In the genomic region with DNA sequence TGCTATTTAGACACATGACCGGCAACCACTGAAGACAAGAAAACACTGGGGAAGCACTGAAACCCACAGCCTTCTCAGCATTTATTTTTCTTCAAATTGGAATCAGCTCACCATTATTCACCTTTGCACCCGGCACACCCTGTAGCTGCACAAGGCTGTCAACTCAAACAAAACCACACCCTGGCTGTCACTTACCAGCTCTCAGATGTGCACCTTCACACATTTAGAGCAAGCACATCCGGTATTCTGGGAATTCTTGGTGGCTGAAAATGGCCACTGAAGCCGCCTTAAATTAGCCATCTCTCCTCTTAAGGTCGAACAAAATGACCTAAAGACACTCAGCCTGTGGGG, we compare ENCODE assay signal across 8 cellular contexts. TPM values are rescaled to one million over a fixed set of nuclear protein-coding genes. Genes with fewer than 3 reads are reported as not detected.
A peak's percentile ranks its signal among the peaks of the same experiment; 100 is the strongest.
DNase-seq lines count a peak whose midpoint lies in the region; ATAC-seq and TF ChIP-seq lines count a peak whose summit lies in the region.

No MANE protein-coding gene starts in this region.

- H3K14ac ChIP-seq in neuronal stem cell (ENCODE audit: low read length) (no peak overlapping the region), trophoblast cell (ENCODE audit: low read length) (no peak overlapping the region)

- H3K27ac ChIP-seq in SK-N-MC (peak overlapping the region; percentile 88; the same call in 1 of the 2 replicates), neuronal stem cell (replicated peaks; ENCODE audit: low read length) (no peak overlapping the region), trophoblast cell (ENCODE audit: low read depth, low read length) (no peak overlapping the region)

- H3K9me3 ChIP-seq in SK-N-MC (ENCODE audit: low read depth, low read length) (no peaks in the 10 kb centered on the region), neuronal stem cell (replicated peaks in 1 of 2; ENCODE audit: control insufficient read depth in 2 of 2, insufficient read depth in 1 of 2, low read depth in 1 of 2, low read length in 2 of 2) (no peaks in the 10 kb centered on the region), trophoblast cell (ENCODE audit: insufficient read depth, low read depth, low read length) (peaks cover 5% of the 10 kb centered on the region)

- H2AK5ac ChIP-seq in neuronal stem cell (ENCODE audit: low read depth, low read length), result no peak overlapping the region
- H2AK5ac ChIP-seq in trophoblast cell (ENCODE audit: low read length), result no peak overlapping the region

- no peak overlapping the region for H3K23ac ChIP-seq in neuronal stem cell (ENCODE audit: low read depth, low read length, poor library complexity)
- no peak overlapping the region for H3K23ac ChIP-seq in trophoblast cell (ENCODE audit: low read length)

- H3K9ac ChIP-seq in SK-N-MC (ENCODE audit: insufficient read length), result no peak overlapping the region
- peak overlapping the region; percentile 47 for H3K9ac ChIP-seq in neuronal stem cell (ENCODE audit: low read depth, low read length, poor library complexity)
- H3K9ac ChIP-seq in trophoblast cell (ENCODE audit: low read length), result no peak overlapping the region

- H3K36me3 Mint-ChIP-seq in HFFc6 (ENCODE audit: low read depth) (no peaks in the 10 kb centered on the region), chondrocyte (ENCODE audit: low read depth) (no peaks in the 10 kb centered on the region)

- peak overlapping the region; percentile 77 for H2AFZ ChIP-seq in neuronal stem cell (ENCODE audit: low read length)
- no peak overlapping the region for H2AFZ ChIP-seq in trophoblast cell (ENCODE audit: insufficient read depth, low read length, poor library complexity)

- H3K4me3 ChIP-seq in SK-N-MC (peak overlapping the region; percentile 76), neuronal stem cell (ENCODE audit: low read length in 2 of 2) (no peak overlapping the region), trophoblast cell (ENCODE audit: low read depth, low read length) (no peak overlapping the region)

- H3K79me2 ChIP-seq in trophoblast cell (ENCODE audit: control insufficient read depth, insufficient read depth, low read length, poor library complexity), result no peaks in the 10 kb centered on the region

- ATAC-seq in GM18502 (IDR thresholded peaks at IDR 0.05; ENCODE audit: poor library complexity, unreplicated experiment), result peak; percentile 27

- H3K4me1 ChIP-seq in neuronal stem cell (ENCODE audit: control insufficient read depth in 2 of 2, insufficient read depth in 1 of 2, low read depth in 1 of 2, low read length in 2 of 2) (peaks cover 12 to 13% of the 10 kb centered on the region in 2 donors), trophoblast cell (ENCODE audit: control insufficient read depth in 1 of 2, insufficient read depth in 2 of 2, low read length in 2 of 2) (peaks cover 7 to 11% of the 10 kb centered on the region in 2 experiments)

- no peak overlapping the region for H4K12ac ChIP-seq in trophoblast cell (ENCODE audit: low read depth, low read length)

- peak overlapping the region; percentile 52 for H2BK15ac ChIP-seq in neuronal stem cell (ENCODE audit: low read length)

- no peaks in the 10 kb centered on the region for H3K36me3 ChIP-seq in SK-N-MC (ENCODE audit: insufficient read depth, low read length)
- H3K36me3 ChIP-seq in neuronal stem cell (replicated peaks in 1 of 2; ENCODE audit: control insufficient read depth in 2 of 2, insufficient read depth in 2 of 2, low read length in 2 of 2), result no peaks in the 10 kb centered on the region
- no peaks in the 10 kb centered on the region for H3K36me3 ChIP-seq in trophoblast cell (ENCODE audit: control insufficient read depth in 1 of 2, insufficient read depth in 2 of 2, low read length in 2 of 2)

- H3K27ac Mint-ChIP-seq in HFFc6, result peak overlapping the region; percentile 97
- H3K27ac Mint-ChIP-seq in chondrocyte (ENCODE audit: unreplicated experiment), result peak overlapping the region; percentile 93

- H3K9me3 Mint-ChIP-seq in HFFc6 (no peaks in the 10 kb centered on the region), chondrocyte (ENCODE audit: low read depth) (no peaks in the 10 kb centered on the region)

- H3K4me1 Mint-ChIP-seq in HFFc6 (ENCODE audit: low read depth) (peaks cover 27% of the 10 kb centered on the region), chondrocyte (ENCODE audit: low read depth) (peaks cover 30% of the 10 kb centered on the region)

- peaks cover 17% of the 10 kb centered on the region for H3K27me3 Mint-ChIP-seq in HFFc6 (ENCODE audit: insufficient read depth)
- peaks cover 19% of the 10 kb centered on the region for H3K27me3 Mint-ChIP-seq in chondrocyte (ENCODE audit: low read depth)

- no peak overlapping the region for H2BK120ac ChIP-seq in neuronal stem cell (ENCODE audit: low read depth, low read length)
- no peak overlapping the region for H2BK120ac ChIP-seq in trophoblast cell (ENCODE audit: insufficient read depth, low read length, poor library complexity)

- H3K4me3 Mint-ChIP-seq in HFFc6, result peak overlapping the region; percentile 86
- H3K4me3 Mint-ChIP-seq in chondrocyte (ENCODE audit: unreplicated experiment), result peak overlapping the region; percentile 63

- H3K18ac ChIP-seq in neuronal stem cell (ENCODE audit: low read length) (no peak overlapping the region), trophoblast cell (ENCODE audit: low read length) (no peak overlapping the region)

- H3K4ac ChIP-seq in neuronal stem cell (ENCODE audit: low read length) (no peak overlapping the region), trophoblast cell (ENCODE audit: low read depth, low read length) (no peak overlapping the region)

- H3K79me1 ChIP-seq in neuronal stem cell (ENCODE audit: low read depth, low read length) (peaks cover 3% of the 10 kb centered on the region), trophoblast cell (ENCODE audit: low read length) (no peaks in the 10 kb centered on the region)

- H2BK5ac ChIP-seq in neuronal stem cell (ENCODE audit: low read length), result no peak overlapping the region
- no peak overlapping the region for H2BK5ac ChIP-seq in trophoblast cell (ENCODE audit: low read depth, low read length, poor library complexity)

- no peak overlapping the region for H4K91ac ChIP-seq in neuronal stem cell (ENCODE audit: low read depth, low read length, poor library complexity)
- no peak overlapping the region for H4K91ac ChIP-seq in trophoblast cell (ENCODE audit: low read depth, low read length)

- WGBS in neuronal stem cell (ENCODE audit: extremely low coverage in 2 of 2, insufficient read length in 2 of 2, insufficient replicate concordance in 1 of 2), 2 donors, result no CpG with 5 or more reads among the region's 5 CpGs
- no CpG with 5 or more reads among the region's 5 CpGs for WGBS in trophoblast cell (ENCODE audit: extremely low coverage, insufficient coverage, insufficient read length)

- H3K4me2 ChIP-seq in neuronal stem cell (ENCODE audit: insufficient read depth, low read length, poor library complexity, severe bottlenecking), result peak overlapping the region; percentile 64
- H3K4me2 ChIP-seq in trophoblast cell (ENCODE audit: low read length), result no peak overlapping the region

- no peak for TF ChIP-seq CTCF in HFFc6 (IDR thresholded peaks at IDR 0.05)
- TF ChIP-seq CTCF in chondrocyte (IDR thresholded peaks at IDR 0.05), result no peak

- H4K8ac ChIP-seq in neuronal stem cell (ENCODE audit: low read depth, low read length) (no peak overlapping the region), trophoblast cell (ENCODE audit: low read depth, low read length) (no peak overlapping the region)

- H3K27me3 ChIP-seq in neuronal stem cell (ENCODE audit: control insufficient read depth in 3 of 3, insufficient read depth in 3 of 3, low read depth in 1 of 3, low read length in 3 of 3) (peaks cover 20 to 73% (median 54%) of the 10 kb centered on the region in 3 experiments), trophoblast cell (ENCODE audit: insufficient read depth, low read length) (peaks cover 22% of the 10 kb centered on the region)

- H2BK12ac ChIP-seq in neuronal stem cell (ENCODE audit: low read length), result no peak overlapping the region
- H2BK12ac ChIP-seq in trophoblast cell (ENCODE audit: low read length), result no peak overlapping the region

- DNase-seq in HFFc6 (no peak), SK-N-MC (ENCODE audit: low read depth, low spot score) (no peak), chondrocyte (ENCODE audit: low spot score) (no peak), neuronal stem cell (ENCODE audit: low spot score) (no peak), DMS79 treated with DMSO at 0.1 percent for 48 hours (lab: John Stamatoyannopoulos, UW) (no peak), trophoblast cell (no peak), superior temporal gyrus (ENCODE audit: extremely low spot score) (no peak)

RNA-seq across cellular contexts. Expression of a gene that starts 5.9 kb away (rescaled TPM):
- 1 to 10 TPM; 1.8 to 5.4 (median 2.2) TPM for total RNA-seq in HFFc6 (2021; fragmentation: NEBNext Ultra II Directional; extraction: Animal tissue kit (Norgen Biotek cat#: 25700))
- 1.3 to 3.3 TPM (median 2.8 TPM) in 3 replicates for total RNA-seq in chondrocyte
- polyA plus RNA-seq in neuronal stem cell (2013, experiment 1 of 2), result 0.15 TPM
- polyA plus RNA-seq in neuronal stem cell (2013, experiment 2 of 2), result 0.12 TPM
- polyA plus RNA-seq in trophoblast cell (2013), result 0.03 and 0.10 TPM in 2 replicates

RNA-seq across cellular contexts. Expression of a gene that starts 6.2 kb away (rescaled TPM):
- total RNA-seq in HFFc6 (2021; fragmentation: NEBNext Ultra II Directional; extraction: Animal tissue kit (Norgen Biotek cat#: 25700)), result not detected
- not detected in 3 replicates for total RNA-seq in chondrocyte
- polyA plus RNA-seq in neuronal stem cell (2013, experiment 1 of 2), result not detected
- not detected for polyA plus RNA-seq in neuronal stem cell (2013, experiment 2 of 2)
- not detected in 2 replicates for polyA plus RNA-seq in trophoblast cell (2013)

RNA-seq across cellular contexts. Expression of a gene that starts 56.4 kb away (rescaled TPM):
- 10 to 100 TPM; 46.1 to 52.8 (median 49.9) TPM for total RNA-seq in HFFc6 (2021; fragmentation: NEBNext Ultra II Directional; extraction: Animal tissue kit (Norgen Biotek cat#: 25700))
- 53.6 to 56.3 TPM (median 54.0 TPM) in 3 replicates for total RNA-seq in chondrocyte
- polyA plus RNA-seq in neuronal stem cell (2013, experiment 1 of 2), result 46.7 TPM
- 48.5 TPM for polyA plus RNA-seq in neuronal stem cell (2013, experiment 2 of 2)
- polyA plus RNA-seq in trophoblast cell (2013), result 42.2 and 43.1 TPM in 2 replicates
